20 cellular contexts compared by ENCODE assay signal in genomic region chr7:126079151-126079550, GRCh38.
"Had no signal": no experiment of that assay in that cellular context is flagged by ENCODE, and none has a peak within 500 bp of the region (broad histone marks: within the 10 kb centered on the region; RNA-seq: fewer than 3 reads in every experiment).

No MANE protein-coding gene starts in this region.

- H3K4me1 ChIP-seq: adrenal gland, breast epithelium, gastroesophageal sphincter, heart left ventricle, parathyroid adenoma, upper lobe of left lung had no signal

- H3K27ac ChIP-seq: adrenal gland, breast epithelium, gastroesophageal sphincter, heart left ventricle, parathyroid adenoma, thoracic aorta, upper lobe of left lung had no signal

- H3K4me3 ChIP-seq: adrenal gland, breast epithelium, gastroesophageal sphincter, heart left ventricle, smooth muscle cell, thoracic aorta, upper lobe of left lung had no signal

- H3K36me3 ChIP-seq: adrenal gland, breast epithelium, gastroesophageal sphincter, heart left ventricle, thoracic aorta, upper lobe of left lung had no signal

- DNase-seq: activated CD4-positive, alpha-beta memory T cell treated with anti-CD3 and anti-CD28 coated beads for 36 hours; activated CD4-positive, alpha-beta T cell treated with anti-CD3 and anti-CD28 coated beads for 36 hours; activated gamma-delta T cell treated with Interleukin-2 at 50 U/mL for 16 hours; activated T-cell treated with anti-CD3 and anti-CD28 coated beads for 4 hours; adrenal gland; cerebellar nuclear complex; cortex of kidney; effector CD4-positive, alpha-beta T cell; heart left ventricle; natural killer cell; stimulated activated CD4-positive, alpha-beta T cell treated with anti-CD3 and anti-CD28 coated beads, Interleukin-4, amount 100 ng/mL, for 1 hour; upper lobe of left lung had no signal

- H3K4me2 ChIP-seq: smooth muscle cell had no signal

- H3K9me3 ChIP-seq: adrenal gland, breast epithelium, gastroesophageal sphincter, heart left ventricle, thoracic aorta, upper lobe of left lung had no signal

- H3K27me3 ChIP-seq: adrenal gland, breast epithelium, gastroesophageal sphincter, heart left ventricle, upper lobe of left lung had no signal

- H3K79me2 ChIP-seq: parathyroid adenoma had no signal

- H3K9ac ChIP-seq: parathyroid adenoma had no signal

- ATAC-seq: activated CD4-positive, alpha-beta T cell treated with anti-CD3 and anti-CD28 coated beads for 36 hours; activated naive CD4-positive, alpha-beta T cell treated with anti-CD3 and anti-CD28 coated beads, Interleukin-2, amount 50 U/mL, for 72 hours; esophagus mucosa; gastroesophageal sphincter; heart left ventricle; natural killer cell; sciatic nerve had no signal
